ENCODE assay signal across 8 cellular contexts in the genomic region with DNA sequence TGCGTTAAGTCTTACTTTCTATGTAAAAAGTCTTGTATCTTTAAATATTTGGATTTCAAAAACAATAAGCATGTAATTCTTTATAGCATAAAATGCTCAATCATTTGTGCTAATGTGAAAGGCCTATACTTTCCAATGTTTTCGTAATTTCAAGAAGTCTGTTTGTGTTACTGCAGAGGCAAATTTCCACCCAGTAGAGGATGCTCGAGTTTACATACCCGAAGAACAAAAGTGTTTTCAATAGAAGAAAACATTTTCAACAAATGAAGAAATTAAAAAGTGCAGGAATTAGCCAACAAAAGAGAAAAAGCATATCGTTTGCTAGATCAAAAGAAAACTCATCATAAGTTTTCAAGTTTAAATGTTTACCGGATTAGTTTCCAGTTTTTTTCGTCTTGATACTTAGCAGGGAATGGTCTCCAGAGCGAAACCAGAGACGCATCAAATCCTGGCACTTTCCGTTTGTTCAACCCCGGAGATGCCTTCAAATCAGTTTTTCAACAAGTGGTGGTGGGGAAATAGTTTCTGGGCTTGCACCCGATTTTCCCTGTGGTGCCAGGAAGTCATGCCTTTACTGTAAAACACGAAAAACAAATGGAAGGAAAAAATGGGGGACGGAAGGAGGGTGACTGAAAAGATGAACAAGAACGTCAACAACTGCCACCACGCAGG. TPM values are rescaled to one million over a fixed set of nuclear protein-coding genes. Genes with fewer than 3 reads are reported as not detected.
DNase-seq lines count a peak whose midpoint lies in the region; ATAC-seq and TF ChIP-seq lines count a peak whose summit lies in the region.

No MANE protein-coding gene starts in this region.

- H3F3A ChIP-seq in SK-N-SH (replicated peaks; ENCODE audit: insufficient read depth): peaks cover 3% of the 10 kb centered on the region

- WGBS in SK-N-SH (ENCODE audit: low lambda C conversion rate): 7% methylated on average over 16 of the region's 16 CpGs

- no peak for DNase-seq in SK-N-SH
- peak; percentile 9 for DNase-seq in RPMI7951 (ENCODE audit: low read depth)
- DNase-seq in endothelial cell (ENCODE audit: low spot score): no peak
- no peak for DNase-seq in NCI-H226

- H3K4me1 ChIP-seq in SK-N-SH (ENCODE audit: control insufficient read depth in 1 of 2, insufficient read depth in 2 of 2, low read depth in 1 of 2, low read length in 1 of 2) (peaks cover 7 to 16% of the 10 kb centered on the region in 2 experiments; a peak in 2 of 4 replicates), neuron (ENCODE audit: insufficient read depth, low read length) (peaks cover 31% of the 10 kb centered on the region)

- peak overlapping the region; percentile 66 for H3K4me2 ChIP-seq in SK-N-SH

- peak overlapping the region; percentile 76 for H3K9ac ChIP-seq in SK-N-SH

- peak overlapping the region; percentile 91 to 98 for H3K27ac ChIP-seq in SK-N-SH (ENCODE audit: low read depth in 2 of 2, low read length in 1 of 2)

- POLR2A ChIA-PET in SK-N-SH (lab: Yijun Ruan, JAX): interaction anchor here (1.2 to 1.8 kb wide), 3 partner anchors 55 to 92 kb away, joined by 3 to 17 read pairs (median 3); a partner anchor contains a TSS

- H3K27me3 ChIP-seq in SK-N-SH (ENCODE audit: insufficient read depth) (no peaks in the 10 kb centered on the region), neuron (ENCODE audit: insufficient read depth, low read length) (no peaks in the 10 kb centered on the region)

- ATAC-seq in SK-N-SH treated with all-trans-retinoic acid at 6 μM for 48 hours: no peak
- no peak for ATAC-seq in HG03432 (IDR thresholded peaks at IDR 0.05; ENCODE audit: unreplicated experiment)
- ATAC-seq in GM18867 (IDR thresholded peaks at IDR 0.05; ENCODE audit: unreplicated experiment): no peak

- peak overlapping the region; percentile 87 for H3K27ac Mint-ChIP-seq in endothelial cell (ENCODE audit: unreplicated experiment)

- peak overlapping the region; percentile 89 for H3K4me3 Mint-ChIP-seq in endothelial cell (ENCODE audit: unreplicated experiment)

- H3K9me3 ChIP-seq in SK-N-SH (no peaks in the 10 kb centered on the region), neuron (ENCODE audit: low read length) (no peaks in the 10 kb centered on the region)

- peak overlapping the region; percentile 76 to 95 for H3K4me3 ChIP-seq in SK-N-SH (ENCODE audit: low read depth in 2 of 2, low read length in 1 of 2)
- peak overlapping the region; percentile 95 for H3K4me3 ChIP-seq in neuron (ENCODE audit: low read length)

- peaks cover 8% of the 10 kb centered on the region for H3K27me3 Mint-ChIP-seq in endothelial cell (ENCODE audit: unreplicated experiment)

- peaks cover 27% of the 10 kb centered on the region for H4K20me1 ChIP-seq in SK-N-SH (ENCODE audit: insufficient read depth)

- TF ChIP-seq CTCF in SK-N-SH (IDR thresholded peaks at IDR 0.05): peak; percentile 38
- TF ChIP-seq CTCF in endothelial cell (IDR thresholded peaks at IDR 0.05; ENCODE audit: unreplicated experiment): no peak

- peaks cover 25% of the 10 kb centered on the region for H3K36me3 Mint-ChIP-seq in endothelial cell (ENCODE audit: low read depth, unreplicated experiment)

- H3K9me2 ChIP-seq in SK-N-SH: no peaks in the 10 kb centered on the region

- CTCF ChIA-PET in SK-N-SH (lab: Yijun Ruan, JAX): interaction anchor here (1.0 to 1.2 kb wide), 2 partner anchors 55 to 56 kb away, joined by 5 to 7 read pairs; no protein-coding TSS in a partner anchor

- H3K79me2 ChIP-seq in SK-N-SH (ENCODE audit: insufficient read depth): peaks cover 74% of the 10 kb centered on the region

- 0 out of 2 replicates have a peak, but pooled peaks have one; percentile 16 for TF ChIP-seq RAD21 in SK-N-SH (IDR thresholded peaks at IDR 0.05; ENCODE audit: low read length)

- H3K36me3 ChIP-seq in SK-N-SH (replicated peaks in 1 of 2; ENCODE audit: control insufficient read depth in 1 of 2, insufficient read depth in 2 of 2, low read length in 1 of 2) (peaks cover 28 to 42% of the 10 kb centered on the region in 2 experiments), neuron (ENCODE audit: insufficient read depth, low read length) (peaks cover 27% of the 10 kb centered on the region)

- no peaks in the 10 kb centered on the region for H3K9me3 Mint-ChIP-seq in endothelial cell (ENCODE audit: unreplicated experiment)

- H3K4me1 Mint-ChIP-seq in endothelial cell (ENCODE audit: unreplicated experiment): peaks cover 28% of the 10 kb centered on the region

- H2AFZ ChIP-seq in SK-N-SH (ENCODE audit: low read depth) (peak overlapping the region; percentile 39; the same call in 1 of the 2 replicates), neuron (ENCODE audit: low read depth, low read length) (peak overlapping the region; percentile 66)

- TF ChIP-seq EP300 in SK-N-SH (IDR thresholded peaks at IDR 0.05; ENCODE audit: borderline replicate concordance in 1 of 2, low read depth in 1 of 2, low read length in 1 of 2): no peak

TF ChIP-seq in SK-N-SH, 30 proteins besides CTCF, POLR2A, EP300 and RAD21:
- peak; percentile 16; the same call in 1 of the 2 replicates for TF ChIP-seq SMC3 (IDR thresholded peaks at IDR 0.05; ENCODE audit: low read depth, low read length)
- 0 out of 2 replicates have a peak, but pooled peaks have one; percentile 2 for TF ChIP-seq MXI1 (IDR thresholded peaks at IDR 0.05; ENCODE audit: low read depth, low read length)
- peak; percentile 7; the same call in 1 of the 2 replicates for TF ChIP-seq YY1 (IDR thresholded peaks at IDR 0.05; ENCODE audit: low read depth)
- TF ChIP-seq RCOR1 (IDR thresholded peaks at IDR 0.05; ENCODE audit: low read length): no peak

TF ChIP-seq in SK-N-SH treated with all-trans-retinoic acid at 6 μM for 48 hours, 23 proteins besides CTCF, POLR2A, EP300 and RAD21 (continues in another document):
- TF ChIP-seq, protein P1, sequence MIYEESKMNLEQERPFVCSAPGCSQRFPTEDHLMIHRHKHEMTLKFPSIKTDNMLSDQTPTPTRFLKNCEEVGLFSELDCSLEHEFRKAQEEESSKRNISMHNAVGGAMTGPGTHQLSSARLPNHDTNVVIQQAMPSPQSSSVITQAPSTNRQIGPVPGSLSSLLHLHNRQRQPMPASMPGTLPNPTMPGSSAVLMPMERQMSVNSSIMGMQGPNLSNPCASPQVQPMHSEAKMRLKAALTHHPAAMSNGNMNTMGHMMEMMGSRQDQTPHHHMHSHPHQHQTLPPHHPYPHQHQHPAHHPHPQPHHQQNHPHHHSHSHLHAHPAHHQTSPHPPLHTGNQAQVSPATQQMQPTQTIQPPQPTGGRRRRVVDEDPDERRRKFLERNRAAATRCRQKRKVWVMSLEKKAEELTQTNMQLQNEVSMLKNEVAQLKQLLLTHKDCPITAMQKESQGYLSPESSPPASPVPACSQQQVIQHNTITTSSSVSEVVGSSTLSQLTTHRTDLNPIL (CRISPR knock-in tag; IDR thresholded peaks at IDR 0.05; ENCODE audit: low read depth): no peak
- TF ChIP-seq, protein P2, sequence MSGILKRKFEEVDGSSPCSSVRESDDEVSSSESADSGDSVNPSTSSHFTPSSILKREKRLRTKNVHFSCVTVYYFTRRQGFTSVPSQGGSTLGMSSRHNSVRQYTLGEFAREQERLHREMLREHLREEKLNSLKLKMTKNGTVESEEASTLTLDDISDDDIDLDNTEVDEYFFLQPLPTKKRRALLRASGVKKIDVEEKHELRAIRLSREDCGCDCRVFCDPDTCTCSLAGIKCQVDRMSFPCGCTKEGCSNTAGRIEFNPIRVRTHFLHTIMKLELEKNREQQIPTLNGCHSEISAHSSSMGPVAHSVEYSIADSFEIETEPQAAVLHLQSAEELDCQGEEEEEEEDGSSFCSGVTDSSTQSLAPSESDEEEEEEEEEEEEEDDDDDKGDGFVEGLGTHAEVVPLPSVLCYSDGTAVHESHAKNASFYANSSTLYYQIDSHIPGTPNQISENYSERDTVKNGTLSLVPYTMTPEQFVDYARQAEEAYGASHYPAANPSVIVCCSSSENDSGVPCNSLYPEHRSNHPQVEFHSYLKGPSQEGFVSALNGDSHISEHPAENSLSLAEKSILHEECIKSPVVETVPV (CRISPR knock-in tag; IDR thresholded peaks at IDR 0.05): no peak
- no peak for TF ChIP-seq SNAI2 (CRISPR knock-in tag; IDR thresholded peaks at IDR 0.05)
- no peak for TF ChIP-seq ZFP3 (CRISPR knock-in tag; IDR thresholded peaks at IDR 0.05)
- TF ChIP-seq ZNF565 (CRISPR knock-in tag; conservative IDR thresholded peaks at IDR 0.05; ENCODE audit: low read depth): no peak
- no peak for TF ChIP-seq RARB (CRISPR knock-in tag; IDR thresholded peaks at IDR 0.05)
- TF ChIP-seq, protein P3, sequence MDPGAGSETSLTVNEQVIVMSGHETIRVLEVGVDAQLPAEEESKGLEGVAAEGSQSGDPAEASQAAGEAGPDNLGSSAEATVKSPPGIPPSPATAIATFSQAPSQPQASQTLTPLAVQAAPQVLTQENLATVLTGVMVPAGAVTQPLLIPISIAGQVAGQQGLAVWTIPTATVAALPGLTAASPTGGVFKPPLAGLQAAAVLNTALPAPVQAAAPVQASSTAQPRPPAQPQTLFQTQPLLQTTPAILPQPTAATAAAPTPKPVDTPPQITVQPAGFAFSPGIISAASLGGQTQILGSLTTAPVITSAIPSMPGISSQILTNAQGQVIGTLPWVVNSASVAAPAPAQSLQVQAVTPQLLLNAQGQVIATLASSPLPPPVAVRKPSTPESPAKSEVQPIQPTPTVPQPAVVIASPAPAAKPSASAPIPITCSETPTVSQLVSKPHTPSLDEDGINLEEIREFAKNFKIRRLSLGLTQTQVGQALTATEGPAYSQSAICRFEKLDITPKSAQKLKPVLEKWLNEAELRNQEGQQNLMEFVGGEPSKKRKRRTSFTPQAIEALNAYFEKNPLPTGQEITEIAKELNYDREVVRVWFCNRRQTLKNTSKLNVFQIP (CRISPR knock-in tag; IDR thresholded peaks at IDR 0.05; ENCODE audit: borderline replicate concordance, low read depth): no peak
- TF ChIP-seq ZC3H10 (CRISPR knock-in tag; IDR thresholded peaks at IDR 0.05): no peak

RNA-seq across cellular contexts. Expression of a gene that starts 1.0 kb away (rescaled TPM):
- 34.5 and 38.3 TPM in 2 replicates for polyA plus RNA-seq in SK-N-SH (2012; rRNA removed)
- polyA plus RNA-seq in SK-N-SH (2012; cell fraction: cytosol; rRNA removed): 34.9 and 38.4 TPM in 2 replicates
- 65.5 and 68.7 TPM in 2 replicates for polyA plus RNA-seq in SK-N-SH (2012; cell fraction: nucleus; rRNA removed)
- 82.3 and 94.9 TPM in 2 replicates for total RNA-seq in RPMI7951 (2014; rRNA removed; shearing (Covaris generic))
- 73.8 TPM for total RNA-seq in endothelial cell (ENCODE audit: unreplicated experiment)

RNA-seq across cellular contexts. Expression of a gene that starts 1.3 kb away (rescaled TPM):
- 1.6 and 1.7 TPM in 2 replicates for polyA plus RNA-seq in SK-N-SH (2012; rRNA removed)
- 1.6 and 2.3 TPM in 2 replicates for polyA plus RNA-seq in SK-N-SH (2012; cell fraction: cytosol; rRNA removed)
- polyA plus RNA-seq in SK-N-SH (2012; cell fraction: nucleus; rRNA removed): 1.6 and 3.0 TPM in 2 replicates
- 17.3 and 18.1 TPM in 2 replicates for total RNA-seq in RPMI7951 (2014; rRNA removed; shearing (Covaris generic))
- 19.5 TPM for total RNA-seq in endothelial cell (ENCODE audit: unreplicated experiment)
